ENCODE assay signal across 19 cellular contexts in the genomic region with DNA sequence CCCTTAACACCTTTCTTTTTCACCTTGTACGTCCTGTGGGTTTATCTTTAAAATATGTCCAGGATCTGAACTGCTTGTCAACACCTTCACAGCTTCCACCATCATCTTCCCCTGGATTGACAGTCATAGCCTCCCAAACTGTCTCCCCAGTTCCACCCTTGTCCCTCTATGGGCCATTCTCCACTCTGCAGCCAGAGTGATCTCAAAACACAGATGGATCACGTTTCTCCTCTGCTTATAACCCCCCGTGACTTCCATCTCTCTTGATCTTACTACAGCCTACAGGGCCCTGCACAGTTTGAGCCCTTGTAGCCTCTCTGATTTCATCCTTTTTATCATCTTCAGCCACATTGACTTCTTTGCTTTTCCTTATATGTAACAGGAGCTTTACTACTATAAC. TPM values are rescaled to one million over a fixed set of nuclear protein-coding genes. Genes with fewer than 3 reads are reported as not detected.
"Had no signal": no experiment of that assay in that cellular context is flagged by ENCODE, and none has a peak within 500 bp of the region (broad histone marks: within the 10 kb centered on the region; RNA-seq: fewer than 3 reads in every experiment).

No MANE protein-coding gene starts in this region.

- DNase-seq: activated CD4-positive, alpha-beta T cell treated with anti-CD3 and anti-CD28 coated beads for 1 hour; activated CD4-positive, alpha-beta T cell treated with anti-CD3 and anti-CD28 coated beads, Interleukin-2, amount 50 U/mL, for 48 hours; effector memory CD8-positive, alpha-beta T cell; foreskin melanocyte; occipital lobe; right cardiac atrium had no signal

- H3K9me3 ChIP-seq: prostate gland, tibial nerve had no signal

- H3K27ac ChIP-seq: prostate gland, skin epidermis, tibial nerve, VCaP had no signal

- H3K4me3 ChIP-seq: lung, prostate gland, skin epidermis, tibial nerve had no signal

- H3K36me3 ChIP-seq: prostate gland, tibial nerve had no signal

- H3K36me3 Mint-ChIP-seq: activated naive CD8-positive, alpha-beta T cell; natural killer cell treated with Interleukin-12 subunit alpha and Interleukin-12 subunit beta and Interleukin-15 and Interleukin-18, amount 100 ng/mL, for 72 hours had no signal

- H3K4me3 Mint-ChIP-seq: activated naive CD8-positive, alpha-beta T cell; effector memory CD8-positive, alpha-beta T cell; natural killer cell treated with Interleukin-12 subunit alpha and Interleukin-12 subunit beta and Interleukin-15 and Interleukin-18, amount 100 ng/mL, for 72 hours; stimulated activated naive CD8-positive, alpha-beta T cell treated with anti-CD3 and anti-CD28 coated beads, Interleukin-15, Interleukin-2, amounts not matched to agents 100 ng/mL and 50 ng/mL, for 24 hours; T-helper 1 cell treated with Interleukin-12 subunit alpha and Interleukin-12 subunit beta and Interleukin-4 antibody, amounts not matched to agents 30 μg/mL and 1 μg/mL, for 36 hours had no signal

- H3K9me3 Mint-ChIP-seq: effector memory CD8-positive, alpha-beta T cell; natural killer cell treated with Interleukin-12 subunit alpha and Interleukin-12 subunit beta and Interleukin-15 and Interleukin-18, amount 100 ng/mL, for 72 hours; stimulated activated naive CD8-positive, alpha-beta T cell treated with anti-CD3 and anti-CD28 coated beads, Interleukin-15, Interleukin-2, amounts not matched to agents 100 ng/mL and 50 ng/mL, for 24 hours; T-helper 1 cell treated with Interleukin-12 subunit alpha and Interleukin-12 subunit beta and Interleukin-4 antibody, amounts not matched to agents 30 μg/mL and 1 μg/mL, for 36 hours had no signal

- ATAC-seq: effector memory CD8-positive, alpha-beta T cell; left lobe of liver; natural killer cell treated with Interleukin-12 subunit alpha and Interleukin-12 subunit beta and Interleukin-15 and Interleukin-18, amount 100 ng/mL, for 72 hours; right cardiac atrium had no signal

- H3K27ac Mint-ChIP-seq: activated naive CD8-positive, alpha-beta T cell; effector memory CD8-positive, alpha-beta T cell; stimulated activated naive CD8-positive, alpha-beta T cell treated with anti-CD3 and anti-CD28 coated beads, Interleukin-15, Interleukin-2, amounts not matched to agents 100 ng/mL and 50 ng/mL, for 24 hours; T-helper 1 cell treated with Interleukin-12 subunit alpha and Interleukin-12 subunit beta and Interleukin-4 antibody, amounts not matched to agents 30 μg/mL and 1 μg/mL, for 36 hours had no signal

RNA-seq across cellular contexts. Expression of a gene that starts 4.3 kb away (rescaled TPM):
- total RNA-seq: dermis microvascular lymphatic vessel endothelial cell, fibroblast of lung, left lobe of liver, lung had no signal
- polyA plus RNA-seq: fibroblast of lung, keratinocyte, lung had no signal

RNA-seq across cellular contexts. Expression of a gene that starts 6.0 kb away (rescaled TPM):
- total RNA-seq: dermis microvascular lymphatic vessel endothelial cell, fibroblast of lung, left lobe of liver, occipital lobe had no signal
- polyA plus RNA-seq: fibroblast of lung had no signal

RNA-seq across cellular contexts. Expression of a gene that starts 38.0 kb away (rescaled TPM):
- total RNA-seq: fibroblast of lung, occipital lobe had no signal
- polyA plus RNA-seq: fibroblast of lung had no signal
